In genomic region chr5:78586251-78586650, GRCh38 we compare ENCODE assay signal across 9 cellular contexts.
DNase-seq lines count a peak whose midpoint lies in the region; ATAC-seq, FAIRE-seq and TF ChIP-seq lines count a peak whose summit lies in the region.
"Had no signal": no experiment of that assay in that cellular context is flagged by ENCODE, and none has a peak within 500 bp of the region (broad histone marks: within the 10 kb centered on the region; RNA-seq: fewer than 3 reads in every experiment).

No MANE protein-coding gene starts in this region.

- TF ChIP-seq POLR2A in HepG2 (IDR thresholded peaks at IDR 0.05; ENCODE audit: insufficient read depth in 1 of 2, low read depth in 2 of 2, low read length in 2 of 2), result no peak

- no peak for TF ChIP-seq RAD21 in HepG2 (CRISPR knock-in tag; IDR thresholded peaks at IDR 0.05)

- H3K4me3 ChIP-seq in astrocyte of the cerebellum (ENCODE audit: low read depth, low read length), result no peak overlapping the region
- H3K4me3 ChIP-seq in HepG2 (replicated peaks in 1 of 3; ENCODE audit: insufficient read depth in 1 of 3, low read depth in 2 of 3, low read length in 3 of 3), result no peak overlapping the region

- no peaks in the 10 kb centered on the region for H4K20me1 ChIP-seq in HepG2 (ENCODE audit: insufficient read depth, low read length)

- no peak overlapping the region for H2AFZ ChIP-seq in HepG2 (ENCODE audit: low read length)

- CTCF ChIA-PET in HepG2 (lab: Yijun Ruan, JAX; ENCODE audit: low intra/inter-chr PET ratio, low total read pairs), result no interaction called here

- H3K4me1 ChIP-seq in HepG2 (ENCODE audit: insufficient read depth, low read length), result peaks cover 31% of the 10 kb centered on the region

- POLR2A ChIA-PET in HepG2 (lab: Yijun Ruan, JAX), result no interaction called here

- ATAC-seq in HepG2 (no peak), GM18873 (IDR thresholded peaks at IDR 0.05; ENCODE audit: low FRiP score, unreplicated experiment) (no peak), GM21381 (IDR thresholded peaks at IDR 0.05; ENCODE audit: unreplicated experiment) (no peak), HG02759 (IDR thresholded peaks at IDR 0.05; ENCODE audit: unreplicated experiment) (no peak)

- no peak overlapping the region for H3K4me2 ChIP-seq in HepG2 (ENCODE audit: low read depth, low read length)

- no peak overlapping the region for H3K9ac ChIP-seq in HepG2 (ENCODE audit: insufficient read depth, low read depth, low read length)

- no peak for TF ChIP-seq EP300 in HepG2 (IDR thresholded peaks at IDR 0.05; ENCODE audit: low read depth in 2 of 2, low read length in 2 of 2)
- TF ChIP-seq EP300 in HepG2 (CRISPR knock-in tag; IDR thresholded peaks at IDR 0.05; ENCODE audit: borderline replicate concordance), result no peak

- no peak for FAIRE-seq in HepG2 (lab: Jason Lieb, UNC)

- no peak for TF ChIP-seq CTCF in astrocyte of the cerebellum (IDR thresholded peaks at IDR 0.05; ENCODE audit: low read depth, low read length, missing control alignments)
- TF ChIP-seq CTCF in HepG2 (CRISPR knock-in tag; IDR thresholded peaks at IDR 0.05), result no peak

- no peaks in the 10 kb centered on the region for H3K9me3 ChIP-seq in HepG2 (ENCODE audit: low read length)

- BruUV-seq in HepG2 (replicated peaks; lab: Mats Ljungman, UMichigan), result no TSS peak

- in situ Hi-C loops in astrocyte of the cerebellum (cut with HindIII; ENCODE audit: low sequenced_read_pairs), result no loop called here
- in situ Hi-C loops in HepG2 (cut with HindIII; ENCODE audit: extremely low pct_ligation_motif_present, low pct_unique_long_range_greater_than_20kb), result no loop called here

- H3K27ac ChIP-seq in HepG2 (ENCODE audit: extremely low read length, insufficient read depth, low read length), result no peak overlapping the region

- H3K36me3 ChIP-seq in HepG2 (replicated peaks in 1 of 2; ENCODE audit: control insufficient read depth in 1 of 2, insufficient read depth in 2 of 2, low read length in 2 of 2), result peaks cover 2 to 11% of the 10 kb centered on the region in 2 experiments; a peak in 4 of 5 replicates

- H3K27me3 ChIP-seq in HepG2 (ENCODE audit: control insufficient read depth in 1 of 2, insufficient read depth in 2 of 2, low read length in 2 of 2), result no peaks in the 10 kb centered on the region

- peaks cover 12% of the 10 kb centered on the region for H3K79me2 ChIP-seq in HepG2 (ENCODE audit: insufficient read depth, low read length)

- DNase-seq in AG20443 (ENCODE audit: low spot score), result peak; percentile 90
- DNase-seq in LHCN-M2 (ENCODE audit: low read depth), result peak; percentile 99
- DNase-seq in astrocyte of the cerebellum (ENCODE audit: low read depth), result peak; percentile 95
- DNase-seq in HepG2 (ENCODE audit: low spot score), result no peak
- no peak for DNase-seq in NCI-H128 (lab: John Stamatoyannopoulos, UW; ENCODE audit: unreplicated experiment)
- DNase-seq: stimulated activated naive CD4-positive, alpha-beta T cell had no signal

- 97% methylated on average over 6 of the region's 6 CpGs for WGBS in HepG2 (ENCODE audit: low lambda C conversion rate)

- intact Hi-C loops in HepG2 (cut with micrococcal nuclease; ENCODE audit: unreplicated experiment), result no loop called here

TF ChIP-seq in HepG2, 621 proteins besides CTCF, POLR2A, EP300 and RAD21:
- TF ChIP-seq, protein P1, sequence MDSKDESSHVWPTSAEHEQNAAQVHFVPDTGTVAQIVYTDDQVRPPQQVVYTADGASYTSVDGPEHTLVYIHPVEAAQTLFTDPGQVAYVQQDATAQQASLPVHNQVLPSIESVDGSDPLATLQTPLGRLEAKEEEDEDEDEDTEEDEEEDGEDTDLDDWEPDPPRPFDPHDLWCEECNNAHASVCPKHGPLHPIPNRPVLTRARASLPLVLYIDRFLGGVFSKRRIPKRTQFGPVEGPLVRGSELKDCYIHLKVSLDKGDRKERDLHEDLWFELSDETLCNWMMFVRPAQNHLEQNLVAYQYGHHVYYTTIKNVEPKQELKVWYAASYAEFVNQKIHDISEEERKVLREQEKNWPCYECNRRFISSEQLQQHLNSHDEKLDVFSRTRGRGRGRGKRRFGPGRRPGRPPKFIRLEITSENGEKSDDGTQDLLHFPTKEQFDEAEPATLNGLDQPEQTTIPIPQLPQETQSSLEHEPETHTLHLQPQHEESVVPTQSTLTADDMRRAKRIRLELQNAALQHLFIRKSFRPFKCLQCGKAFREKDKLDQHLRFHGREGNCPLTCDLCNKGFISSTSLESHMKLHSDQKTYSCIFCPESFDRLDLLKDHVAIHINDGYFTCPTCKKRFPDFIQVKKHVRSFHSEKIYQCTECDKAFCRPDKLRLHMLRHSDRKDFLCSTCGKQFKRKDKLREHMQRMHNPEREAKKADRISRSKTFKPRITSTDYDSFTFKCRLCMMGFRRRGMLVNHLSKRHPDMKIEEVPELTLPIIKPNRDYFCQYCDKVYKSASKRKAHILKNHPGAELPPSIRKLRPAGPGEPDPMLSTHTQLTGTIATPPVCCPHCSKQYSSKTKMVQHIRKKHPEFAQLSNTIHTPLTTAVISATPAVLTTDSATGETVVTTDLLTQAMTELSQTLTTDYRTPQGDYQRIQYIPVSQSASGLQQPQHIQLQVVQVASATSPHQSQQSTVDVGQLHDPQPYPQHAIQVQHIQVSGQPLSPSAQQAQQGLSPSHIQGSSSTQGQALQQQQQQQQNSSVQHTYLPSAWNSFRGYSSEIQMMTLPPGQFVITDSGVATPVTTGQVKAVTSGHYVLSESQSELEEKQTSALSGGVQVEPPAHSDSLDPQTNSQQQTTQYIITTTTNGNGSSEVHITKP (CRISPR knock-in tag; IDR thresholded peaks at IDR 0.05; ENCODE audit: low read depth), result no peak
- TF ChIP-seq ZSCAN30 (CRISPR knock-in tag; IDR thresholded peaks at IDR 0.05) (no peak), SIN3A (IDR thresholded peaks at IDR 0.05; ENCODE audit: borderline replicate concordance, low read depth, low read length) (no peak), FOSL2 (CRISPR knock-in tag; IDR thresholded peaks at IDR 0.05) (peak; percentile 9; the same call in 1 of the 2 replicates), JDP2 (CRISPR knock-in tag; IDR thresholded peaks at IDR 0.05; ENCODE audit: borderline replicate concordance) (no peak), ZFX (CRISPR knock-in tag; IDR thresholded peaks at IDR 0.05; ENCODE audit: low read depth) (no peak)
- TF ChIP-seq, protein P2, sequence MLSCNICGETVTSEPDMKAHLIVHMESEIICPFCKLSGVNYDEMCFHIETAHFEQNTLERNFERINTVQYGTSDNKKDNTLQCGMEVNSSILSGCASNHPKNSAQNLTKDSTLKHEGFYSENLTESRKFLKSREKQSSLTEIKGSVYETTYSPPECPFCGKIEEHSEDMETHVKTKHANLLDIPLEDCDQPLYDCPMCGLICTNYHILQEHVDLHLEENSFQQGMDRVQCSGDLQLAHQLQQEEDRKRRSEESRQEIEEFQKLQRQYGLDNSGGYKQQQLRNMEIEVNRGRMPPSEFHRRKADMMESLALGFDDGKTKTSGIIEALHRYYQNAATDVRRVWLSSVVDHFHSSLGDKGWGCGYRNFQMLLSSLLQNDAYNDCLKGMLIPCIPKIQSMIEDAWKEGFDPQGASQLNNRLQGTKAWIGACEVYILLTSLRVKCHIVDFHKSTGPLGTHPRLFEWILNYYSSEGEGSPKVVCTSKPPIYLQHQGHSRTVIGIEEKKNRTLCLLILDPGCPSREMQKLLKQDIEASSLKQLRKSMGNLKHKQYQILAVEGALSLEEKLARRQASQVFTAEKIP (CRISPR knock-in tag; IDR thresholded peaks at IDR 0.05; ENCODE audit: borderline replicate concordance), result no peak

Comparison
In these comparisons a context has a peak if more than half of its experiments do, and no peak if none do; other contexts are left out.
1. DNase-seq: peak in AG20443 (single experiment), LHCN-M2 (single experiment) and astrocyte of the cerebellum (single experiment); none in HepG2 (single experiment) and NCI-H128 (single experiment).